In genomic region chr6:53754330-53754729, GRCh38 we compare ENCODE assay signal across 31 cellular contexts.
"Had no signal": no experiment of that assay in that cellular context is flagged by ENCODE, and none has a peak within 500 bp of the region (broad histone marks: within the 10 kb centered on the region; RNA-seq: fewer than 3 reads in every experiment).

No MANE protein-coding gene starts in this region.

- H3K27me3 Mint-ChIP-seq: activated naive CD4-positive, alpha-beta T cell treated with anti-CD3 and anti-CD28 coated beads, Interleukin-2, amount 50 U/mL, for 24 hours; activated naive CD8-positive, alpha-beta T cell treated with anti-CD3 and anti-CD28 coated beads for 36 hours; activated T-helper 17 cell treated with anti-CD3 and anti-CD28 coated beads, Interleukin-2, amount 50 U/mL, for 72 hours had no signal

- H3K4me1 ChIP-seq: adrenal gland, body of pancreas, gastrocnemius medialis had no signal

- DNase-seq: activated CD4-positive, alpha-beta memory T cell treated with anti-CD3 and anti-CD28 coated beads, Interleukin-2, amount 10 ng/mL, durations not matched to agents 7 days and 5 days; activated CD4-positive, alpha-beta T cell treated with anti-CD3 and anti-CD28 coated beads for 36 hours; activated CD4-positive, alpha-beta T cell treated with anti-CD3 and anti-CD28 coated beads, Interleukin-2, amount 10 ng/mL, durations not matched to agents 24 days and 14 days; activated CD4-positive, alpha-beta T cell treated with anti-CD3 and anti-CD28 coated beads, Interleukin-2, amount 50 U/mL, for 4 hours; activated CD4-positive, CD25-positive, alpha-beta regulatory T cell; activated CD4-positive, CD25-positive, alpha-beta regulatory T cell treated with anti-CD3 and anti-CD28 coated beads, Interleukin-2, amount 50 U/mL, for 72 hours; activated CD8-positive, alpha-beta memory T cell treated with anti-CD3 and anti-CD28 coated beads for 24 hours; activated effector memory CD4-positive, alpha-beta T cell treated with Interleukin-2 at 50 U/mL for 16 hours; activated gamma-delta T cell treated with Interleukin-2 at 50 U/mL for 16 hours; activated naive CD4-positive, alpha-beta T cell treated with anti-CD3 and anti-CD28 coated beads for 36 hours; activated naive CD8-positive, alpha-beta T cell treated with anti-CD3 and anti-CD28 coated beads for 36 hours; activated naive CD8-positive, alpha-beta T cell treated with anti-CD3 and anti-CD28 coated beads, Interleukin-2, amount 50 U/mL, for 24 hours; activated T-cell treated with anti-CD3 and anti-CD28 coated beads, Interleukin-2, amount 50 U/mL, for 4 hours; adrenal gland; amygdala; aorta; body of pancreas; caudate nucleus; cortex of kidney; dermis blood vessel endothelial cell; effector CD4-positive, alpha-beta T cell; effector memory CD8-positive, alpha-beta T cell; erythroblast; foreskin keratinocyte; gastrocnemius medialis; glutamatergic neuron; T-helper 2 cell had no signal

- H3K36me3 ChIP-seq: adrenal gland, esophagus muscularis mucosa, gastrocnemius medialis had no signal

- H3K4me3 ChIP-seq: adrenal gland, body of pancreas, esophagus muscularis mucosa, gastrocnemius medialis had no signal

- H3K4me3 Mint-ChIP-seq: activated CD4-positive, alpha-beta memory T cell treated with anti-CD3 and anti-CD28 coated beads, Interleukin-2, amount 10 ng/mL, durations not matched to agents 7 days and 5 days; activated CD4-positive, alpha-beta T cell treated with anti-CD3 and anti-CD28 coated beads for 36 hours; activated CD4-positive, alpha-beta T cell treated with anti-CD3 and anti-CD28 coated beads, Interleukin-2, amount 10 ng/mL, durations not matched to agents 24 days and 14 days; activated naive CD4-positive, alpha-beta T cell treated with anti-CD3 and anti-CD28 coated beads for 36 hours; activated naive CD4-positive, alpha-beta T cell treated with anti-CD3 and anti-CD28 coated beads, Interleukin-2, amount 50 U/mL, for 24 hours; activated naive CD8-positive, alpha-beta T cell treated with anti-CD3 and anti-CD28 coated beads for 36 hours; activated naive CD8-positive, alpha-beta T cell treated with anti-CD3 and anti-CD28 coated beads, Interleukin-2, amount 50 U/mL, for 24 hours; activated T-cell treated with anti-CD3 and anti-CD28 coated beads, Interleukin-2, amount 50 U/mL, for 4 hours; activated T-helper 17 cell treated with anti-CD3 and anti-CD28 coated beads, Interleukin-2, amount 50 U/mL, for 72 hours; effector memory CD8-positive, alpha-beta T cell had no signal

- H3K36me3 Mint-ChIP-seq: activated naive CD4-positive, alpha-beta T cell treated with anti-CD3 and anti-CD28 coated beads, Interleukin-2, amount 50 U/mL, for 24 hours; activated naive CD8-positive, alpha-beta T cell treated with anti-CD3 and anti-CD28 coated beads for 36 hours had no signal

- H3K27ac Mint-ChIP-seq: activated CD4-positive, alpha-beta memory T cell treated with anti-CD3 and anti-CD28 coated beads, Interleukin-2, amount 10 ng/mL, durations not matched to agents 7 days and 5 days; activated CD4-positive, alpha-beta T cell treated with anti-CD3 and anti-CD28 coated beads for 36 hours; activated CD4-positive, alpha-beta T cell treated with anti-CD3 and anti-CD28 coated beads, Interleukin-2, amount 10 ng/mL, durations not matched to agents 24 days and 14 days; activated naive CD4-positive, alpha-beta T cell treated with anti-CD3 and anti-CD28 coated beads for 36 hours; activated naive CD4-positive, alpha-beta T cell treated with anti-CD3 and anti-CD28 coated beads, Interleukin-2, amount 50 U/mL, for 24 hours; activated naive CD8-positive, alpha-beta T cell treated with anti-CD3 and anti-CD28 coated beads for 36 hours; activated naive CD8-positive, alpha-beta T cell treated with anti-CD3 and anti-CD28 coated beads, Interleukin-2, amount 50 U/mL, for 24 hours; activated T-helper 17 cell treated with anti-CD3 and anti-CD28 coated beads, Interleukin-2, amount 50 U/mL, for 72 hours; effector memory CD8-positive, alpha-beta T cell had no signal

- H3K27me3 ChIP-seq: adrenal gland, body of pancreas, esophagus muscularis mucosa, foreskin keratinocyte, gastrocnemius medialis had no signal

- H3K4me1 Mint-ChIP-seq: activated CD4-positive, alpha-beta memory T cell treated with anti-CD3 and anti-CD28 coated beads, Interleukin-2, amount 10 ng/mL, durations not matched to agents 7 days and 5 days; activated CD4-positive, alpha-beta T cell treated with anti-CD3 and anti-CD28 coated beads for 36 hours; activated CD4-positive, alpha-beta T cell treated with anti-CD3 and anti-CD28 coated beads, Interleukin-2, amount 10 ng/mL, durations not matched to agents 24 days and 14 days; activated naive CD4-positive, alpha-beta T cell treated with anti-CD3 and anti-CD28 coated beads, Interleukin-2, amount 50 U/mL, for 24 hours; activated naive CD8-positive, alpha-beta T cell treated with anti-CD3 and anti-CD28 coated beads for 36 hours; activated naive CD8-positive, alpha-beta T cell treated with anti-CD3 and anti-CD28 coated beads, Interleukin-2, amount 50 U/mL, for 24 hours; activated T-helper 17 cell treated with anti-CD3 and anti-CD28 coated beads, Interleukin-2, amount 50 U/mL, for 72 hours had no signal

- H3K9me3 Mint-ChIP-seq: activated CD4-positive, alpha-beta memory T cell treated with anti-CD3 and anti-CD28 coated beads, Interleukin-2, amount 10 ng/mL, durations not matched to agents 7 days and 5 days; activated CD4-positive, alpha-beta T cell treated with anti-CD3 and anti-CD28 coated beads, Interleukin-2, amount 10 ng/mL, durations not matched to agents 24 days and 14 days; activated naive CD4-positive, alpha-beta T cell treated with anti-CD3 and anti-CD28 coated beads for 36 hours; activated naive CD4-positive, alpha-beta T cell treated with anti-CD3 and anti-CD28 coated beads, Interleukin-2, amount 50 U/mL, for 24 hours; activated naive CD8-positive, alpha-beta T cell treated with anti-CD3 and anti-CD28 coated beads for 36 hours; activated naive CD8-positive, alpha-beta T cell treated with anti-CD3 and anti-CD28 coated beads, Interleukin-2, amount 50 U/mL, for 24 hours; activated T-cell treated with anti-CD3 and anti-CD28 coated beads, Interleukin-2, amount 50 U/mL, for 4 hours; activated T-helper 17 cell treated with anti-CD3 and anti-CD28 coated beads, Interleukin-2, amount 50 U/mL, for 72 hours; effector memory CD8-positive, alpha-beta T cell had no signal

- H3K27ac ChIP-seq: adrenal gland, body of pancreas, esophagus muscularis mucosa, gastrocnemius medialis had no signal

- ATAC-seq: activated CD4-positive, alpha-beta T cell treated with anti-CD3 and anti-CD28 coated beads for 36 hours; activated naive CD8-positive, alpha-beta T cell treated with anti-CD3 and anti-CD28 coated beads, Interleukin-2, amount 50 U/mL, for 24 hours; activated T-cell treated with anti-CD3 and anti-CD28 coated beads, Interleukin-2, amount 50 U/mL, for 4 hours; activated T-helper 17 cell treated with anti-CD3 and anti-CD28 coated beads, Interleukin-2, amount 50 U/mL, for 72 hours; body of pancreas; effector memory CD8-positive, alpha-beta T cell; foreskin keratinocyte; gastrocnemius medialis had no signal

- FAIRE-seq: colon had no signal

- H3K9me3 ChIP-seq: adrenal gland, body of pancreas, esophagus muscularis mucosa, gastrocnemius medialis had no signal
